Comparison of ENCODE assay signal across 8 cellular contexts in genomic region chr1:93347319-93347899, GRCh38. TPM values are rescaled to one million over a fixed set of nuclear protein-coding genes. Genes with fewer than 3 reads are reported as not detected.
DNase-seq lines count a peak whose midpoint lies in the region; FAIRE-seq and TF ChIP-seq lines count a peak whose summit lies in the region.

No MANE protein-coding gene starts in this region.

- H3K27me3 ChIP-seq in SJCRH30: no peaks in the 10 kb centered on the region

- H3K4me3 ChIP-seq in SJCRH30: peak overlapping the region; percentile 94
- peak overlapping the region; percentile 95 for H3K4me3 ChIP-seq in fibroblast of mammary gland (ENCODE audit: control insufficient read depth, low read depth, low read length)
- peak overlapping the region; percentile 89 for H3K4me3 ChIP-seq in retinal pigment epithelial cell (ENCODE audit: low read length)

- H3K36me3 ChIP-seq in SJCRH30: peaks cover 14% of the 10 kb centered on the region; the same call in 1 of the 2 replicates

- TF ChIP-seq CTCF in fibroblast of mammary gland (conservative IDR thresholded peaks at IDR 0.05; ENCODE audit: control insufficient read depth, insufficient read depth, low read depth, low read length): no peak
- TF ChIP-seq CTCF in retinal pigment epithelial cell (conservative IDR thresholded peaks at IDR 0.05; ENCODE audit: low read depth, low read length): no peak

- FAIRE-seq in GM18507 (lab: Jason Lieb, UNC): peak; percentile 18

- H3K9me3 ChIP-seq in SJCRH30 (replicated peaks): no peaks in the 10 kb centered on the region

- H3K27ac ChIP-seq in SJCRH30: peak overlapping the region; percentile 90; the same call in 1 of the 2 replicates

- DNase-seq in GM18507 (ENCODE audit: extremely low spot score, insufficient read length, low read depth) (no peak), SJCRH30 (no peak), fibroblast of mammary gland (ENCODE audit: low read depth) (no peak), retinal pigment epithelial cell (ENCODE audit: low read depth) (no peak), NCI-H2029 treated with DMSO at 0.1 percent for 48 hours (lab: John Stamatoyannopoulos, UW) (no peak), NCI-H2171 treated with DMSO at 0.1 percent for 48 hours (lab: John Stamatoyannopoulos, UW) (no peak), middle frontal gyrus (ENCODE audit: extremely low spot score, low spot score) (no peak), cortex of kidney (lab: John Stamatoyannopoulos, UW) (no peak)

- H3K4me1 ChIP-seq in SJCRH30: peaks cover 17% of the 10 kb centered on the region

RNA-seq across cellular contexts. Expression of gene DR1, which starts 1.7 kb away (rescaled TPM):
- total RNA-seq in SJCRH30 (2014; rRNA removed; shearing (Covaris generic)): 58.7 and 61.0 TPM in 2 replicates
